In genomic region chr2:62163834-62164233, GRCh38 we compare ENCODE assay signal across 27 cellular contexts. TPM values are rescaled to one million over a fixed set of nuclear protein-coding genes. Genes with fewer than 3 reads are reported as not detected.
A peak's percentile ranks its signal among the peaks of the same experiment; 100 is the strongest.
DNase-seq lines count a peak whose midpoint lies in the region; ATAC-seq and TF ChIP-seq lines count a peak whose summit lies in the region.
"Had no signal": no experiment of that assay in that cellular context is flagged by ENCODE, and none has a peak within 500 bp of the region (broad histone marks: within the 10 kb centered on the region; RNA-seq: fewer than 3 reads in every experiment).

No MANE protein-coding gene starts in this region.

- no peaks in the 10 kb centered on the region for H3K9me3 ChIP-seq in left ventricle myocardium inferior (replicated peaks)
- no peaks in the 10 kb centered on the region for H3K9me3 ChIP-seq in right atrium auricular region
- no peaks in the 10 kb centered on the region for H3K9me3 ChIP-seq in neural progenitor cell (ENCODE audit: low read depth)
- H3K9me3 ChIP-seq: A549 had no signal

- H3K27ac ChIP-seq in left ventricle myocardium inferior (replicated peaks), result peak overlapping the region; percentile 57
- H3K27ac ChIP-seq in right atrium auricular region, result no peak overlapping the region
- no peak overlapping the region for H3K27ac ChIP-seq in neural progenitor cell
- H3K27ac ChIP-seq: A549, SK-N-MC had no signal

- H3K79me2 ChIP-seq in neural progenitor cell (ENCODE audit: low read depth), result no peaks in the 10 kb centered on the region

- intact Hi-C loops in left ventricle myocardium inferior (cut with micrococcal nuclease), result no loop called here

- peak overlapping the region; percentile 17 for H3K27ac Mint-ChIP-seq in neural progenitor cell
- H3K27ac Mint-ChIP-seq: CD14-positive monocyte had no signal

- H3K9ac ChIP-seq in neural progenitor cell, result no peak overlapping the region

- ATAC-seq in HG03521 (IDR thresholded peaks at IDR 0.05; ENCODE audit: unreplicated experiment), result no peak
- ATAC-seq: A549, GM12878, HCT116 had no signal

- in situ Hi-C loops in SK-MEL-5 (cut with HindIII; ENCODE audit: low pct_unique_long_range_greater_than_20kb, low sequenced_read_pairs), result no loop called here

- H4K20me1 ChIP-seq in neural progenitor cell (ENCODE audit: low read depth), result peaks cover 43% of the 10 kb centered on the region

- H3K4me1 ChIP-seq in left ventricle myocardium inferior (peaks cover 31% of the 10 kb centered on the region), right atrium auricular region (peaks cover 0 to 4% of the 10 kb centered on the region in 2 donors), neural progenitor cell (peaks cover 24% of the 10 kb centered on the region)
- H3K4me1 ChIP-seq: A549 had no signal

- peaks cover 2% of the 10 kb centered on the region for H3K27me3 Mint-ChIP-seq in neural progenitor cell (ENCODE audit: insufficient read depth, low read depth)
- H3K27me3 Mint-ChIP-seq: CD8-positive, alpha-beta memory T cell had no signal

- H3K27me3 ChIP-seq in left ventricle myocardium inferior (ENCODE audit: low read depth) (no peaks in the 10 kb centered on the region), right atrium auricular region (no peaks in the 10 kb centered on the region), neural progenitor cell (peaks cover 70% of the 10 kb centered on the region)

- TF ChIP-seq CTCF in left ventricle myocardium inferior (IDR thresholded peaks at IDR 0.05; ENCODE audit: borderline replicate concordance), result no peak
- no peak for TF ChIP-seq CTCF in right atrium auricular region (IDR thresholded peaks at IDR 0.05)
- TF ChIP-seq CTCF in neural progenitor cell (IDR thresholded peaks at IDR 0.05), result no peak

- H3K36me3 Mint-ChIP-seq in neural progenitor cell, result no peaks in the 10 kb centered on the region
- H3K36me3 Mint-ChIP-seq: CD14-positive monocyte; CD8-positive, alpha-beta memory T cell had no signal

- H3K9me3 Mint-ChIP-seq in neural progenitor cell, result no peaks in the 10 kb centered on the region
- H3K9me3 Mint-ChIP-seq: CD14-positive monocyte; CD8-positive, alpha-beta memory T cell had no signal

- H2AFZ ChIP-seq in neural progenitor cell (replicated peaks), result no peak overlapping the region

- peaks cover 21% of the 10 kb centered on the region for H3K4me1 Mint-ChIP-seq in neural progenitor cell
- H3K4me1 Mint-ChIP-seq: CD8-positive, alpha-beta memory T cell had no signal

- H3K4me3 ChIP-seq in left ventricle myocardium inferior, result no peak overlapping the region
- H3K4me3 ChIP-seq in right atrium auricular region, result no peak overlapping the region
- no peak overlapping the region for H3K4me3 ChIP-seq in neural progenitor cell
- H3K4me3 ChIP-seq: A549, GM12878, SK-N-MC had no signal

- H3K4me2 ChIP-seq in neural progenitor cell, result no peak overlapping the region
- H3K4me2 ChIP-seq: A549 had no signal

- peaks cover 24% of the 10 kb centered on the region for H3F3A ChIP-seq in neural progenitor cell (ENCODE audit: low read depth)

- DNase-seq in left ventricle myocardium inferior (no peak), right atrium auricular region (ENCODE audit: low spot score) (no peak), SK-MEL-5 (ENCODE audit: low read depth, low spot score) (peak; percentile 20), neural progenitor cell (ENCODE audit: low spot score) (peak; percentile 6), H4 (ENCODE audit: low spot score) (no peak), NCI-H2029 (lab: John Stamatoyannopoulos, UW) (no peak)
- DNase-seq: CD8-positive, alpha-beta memory T cell; DMS 273 treated with DMSO at 0.1 percent for 48 hours; DMS79; EL; GDM1; Karpas-422; NCI-H1105; NCI-H1436 treated with DMSO at 0.1 percent for 48 hours; NCI-H187 treated with DMSO at 0.1 percent for 48 hours; NCI-H2107; NCI-H748 treated with DMSO at 0.1 percent for 48 hours; NK-92 treated with Interleukin-12 subunit alpha and Interleukin-12 subunit beta, amount 100 ng/mL, for 24 hours; RPMI8226; SHP77 treated with DMSO at 0.1 percent for 48 hours; SW 1271 had no signal

- H3K4me3 Mint-ChIP-seq in neural progenitor cell, result no peak overlapping the region
- H3K4me3 Mint-ChIP-seq: CD14-positive monocyte; CD8-positive, alpha-beta memory T cell had no signal

- H3K36me3 ChIP-seq in left ventricle myocardium inferior, result no peaks in the 10 kb centered on the region
- H3K36me3 ChIP-seq in right atrium auricular region, result no peaks in the 10 kb centered on the region
- H3K36me3 ChIP-seq in neural progenitor cell, result no peaks in the 10 kb centered on the region

RNA-seq across cellular contexts. Expression of gene B3GNT2, which starts 32.1 kb away (rescaled TPM):
- total RNA-seq in left ventricle myocardium inferior (16.8 TPM), right atrium auricular region (10 to 100 TPM; 17.7 to 31.1 TPM), neural progenitor cell (ENCODE audit: low replicate concordance) (51.9 and 73.2 TPM in 2 replicates)
- total RNA-seq in SK-MEL-5 (2014; rRNA removed; shearing (Covaris generic)), result 33.1 and 34.7 TPM in 2 replicates
- polyA plus RNA-seq in SK-MEL-5 (2015; cell fraction: cytosol; rRNA removed), result 18.2 and 20.1 TPM in 2 replicates
- 6.0 and 8.1 TPM in 2 replicates for polyA plus RNA-seq in SK-MEL-5 (2015; cell fraction: nucleus; rRNA removed)
- 18.7 and 21.9 TPM in 2 replicates for total RNA-seq in H4 (2014; rRNA removed; shearing (Covaris generic))

Comparison
In these comparisons a context has a peak if more than half of its experiments do, and no peak if none do; other contexts are left out.
1. DNase-seq: peak in SK-MEL-5 (single experiment) and neural progenitor cell (single experiment); none in left ventricle myocardium inferior (single experiment), right atrium auricular region (single experiment), H4 (single experiment) and NCI-H2029 (single experiment).